Comparison of ENCODE assay signal across 12 cellular contexts in genomic region chr3:98333989-98334606, GRCh38. TPM values are rescaled to one million over a fixed set of nuclear protein-coding genes. Genes with fewer than 3 reads are reported as not detected.
DNase-seq lines count a peak whose midpoint lies in the region; ATAC-seq and TF ChIP-seq lines count a peak whose summit lies in the region.
"Had no signal": no experiment of that assay in that cellular context is flagged by ENCODE, and none has a peak within 500 bp of the region (broad histone marks: within the 10 kb centered on the region; RNA-seq: fewer than 3 reads in every experiment).

No MANE protein-coding gene starts in this region.

- TF ChIP-seq CTCF in fibroblast of villous mesenchyme (IDR thresholded peaks at IDR 0.05; ENCODE audit: insufficient read depth, low read depth, low read length), result peak; percentile 30

- H3K4me3 ChIP-seq in fibroblast of villous mesenchyme (ENCODE audit: low read depth, low read length), result no peak overlapping the region
- H3K4me3 ChIP-seq: SK-N-MC, vagina had no signal

- DNase-seq in NCI-H82 (lab: John Stamatoyannopoulos, UW) (peak; percentile 35), NCI-H82 treated with DMSO at 0.1 percent for 48 hours (lab: John Stamatoyannopoulos, UW; ENCODE audit: unreplicated experiment) (no peak), fibroblast of villous mesenchyme (ENCODE audit: low read depth) (peak; percentile 21), SHP77 treated with DMSO at 0.1 percent for 48 hours (lab: John Stamatoyannopoulos, UW) (no peak), NCI-H128 (lab: John Stamatoyannopoulos, UW; ENCODE audit: unreplicated experiment) (no peak)
- DNase-seq: activated T-cell treated with anti-CD3 and anti-CD28 coated beads for 4 hours, NCI-H187 had no signal

- peak; percentile 61 for ATAC-seq in GM21515 (IDR thresholded peaks at IDR 0.05; ENCODE audit: unreplicated experiment)
- ATAC-seq in HG03571 (IDR thresholded peaks at IDR 0.05; ENCODE audit: unreplicated experiment), result peak; percentile 50
- no peak for ATAC-seq in GM21723 (IDR thresholded peaks at IDR 0.05; ENCODE audit: unreplicated experiment)

RNA-seq across cellular contexts. Expression of gene OR5K4, which starts 19.6 kb away (rescaled TPM):
- not detected in 2 replicates for total RNA-seq in fibroblast of villous mesenchyme
- total RNA-seq: vagina had no signal

RNA-seq across cellular contexts. Expression of gene OR5H2, which starts 51.8 kb away (rescaled TPM):
- not detected in 2 replicates for total RNA-seq in fibroblast of villous mesenchyme
- total RNA-seq: vagina had no signal

RNA-seq across cellular contexts. Expression of gene OR5K3, which starts 56.4 kb away (rescaled TPM):
- total RNA-seq in fibroblast of villous mesenchyme, result not detected in 2 replicates
- total RNA-seq: vagina had no signal

Comparison
In these comparisons a context has a peak if more than half of its experiments do, and no peak if none do; other contexts are left out.
1. DNase-seq: peak in NCI-H82 (single experiment) and fibroblast of villous mesenchyme (single experiment); none in NCI-H82 treated with DMSO at 0.1 percent for 48 hours (single experiment), SHP77 treated with DMSO at 0.1 percent for 48 hours (single experiment) and NCI-H128 (single experiment).